In genomic region chr4:126338572-126338971, GRCh38 we compare ENCODE assay signal across 22 cellular contexts.
DNase-seq lines count a peak whose midpoint lies in the region; ATAC-seq, FAIRE-seq and TF ChIP-seq lines count a peak whose summit lies in the region.
"Had no signal": no experiment of that assay in that cellular context is flagged by ENCODE, and none has a peak within 500 bp of the region (broad histone marks: within the 10 kb centered on the region; RNA-seq: fewer than 3 reads in every experiment).

No MANE protein-coding gene starts in this region.

- in situ Hi-C loops in GM23248 (cut with MboI), result no loop called here

- H3K4me2 ChIP-seq in GM23248 (ENCODE audit: unreplicated experiment) (no peak overlapping the region), neural cell (ENCODE audit: low read length) (no peak overlapping the region)

- no peak for TF ChIP-seq POLR2A in ovary (IDR thresholded peaks at IDR 0.05)

- TF ChIP-seq EP300 in neural cell (conservative IDR thresholded peaks at IDR 0.05; ENCODE audit: poor library complexity, severe bottlenecking) (peak; percentile 77), ovary (IDR thresholded peaks at IDR 0.05) (no peak)

- H3K27ac ChIP-seq in GM23248 (no peak overlapping the region), neural cell (ENCODE audit: low read length) (no peak overlapping the region), ovary (no peak overlapping the region)
- H3K27ac ChIP-seq: RWPE1 had no signal

- H3K9me2 ChIP-seq in GM23248 (ENCODE audit: insufficient read depth) (no peaks in the 10 kb centered on the region), neural cell (ENCODE audit: insufficient read depth, low read length) (no peaks in the 10 kb centered on the region)

- H3K36me3 ChIP-seq in GM23248 (ENCODE audit: low read depth) (no peaks in the 10 kb centered on the region), bronchial epithelial cell (ENCODE audit: control insufficient read depth, insufficient read depth, low read length) (no peaks in the 10 kb centered on the region), neural cell (ENCODE audit: insufficient read depth, low read length) (no peaks in the 10 kb centered on the region), ovary (no peaks in the 10 kb centered on the region)
- H3K36me3 ChIP-seq: BE2C had no signal

- intact Hi-C loops in ovary (cut with DNase I), result no loop called here

- H3F3A ChIP-seq in GM23248 (ENCODE audit: insufficient read depth), result no peaks in the 10 kb centered on the region
- H3F3A ChIP-seq in neural cell (ENCODE audit: insufficient read depth, low read length, poor library complexity, severe bottlenecking), result no peaks in the 10 kb centered on the region

- H2AFZ ChIP-seq in GM23248 (0 out of 2 replicates have a peak overlapping the region, but pooled peaks have one; percentile 22), neural cell (ENCODE audit: low read depth, low read length) (no peak overlapping the region)

- H3K4me1 ChIP-seq in GM23248 (ENCODE audit: insufficient read depth) (no peaks in the 10 kb centered on the region), ovary (ENCODE audit: insufficient read depth) (no peaks in the 10 kb centered on the region)
- H3K4me1 ChIP-seq: BE2C had no signal

- peak; percentile 32 for DNase-seq in NCI-H2171 treated with DMSO at 0.1 percent for 48 hours (lab: John Stamatoyannopoulos, UW)
- DNase-seq in NCI-H2171 (lab: John Stamatoyannopoulos, UW), result no peak
- no peak for DNase-seq in GM23248
- peak; percentile 4 for DNase-seq in bronchial epithelial cell (ENCODE audit: low read depth)
- no peak for DNase-seq in ovary
- no peak for DNase-seq in NK-92 (lab: John Stamatoyannopoulos, UW; ENCODE audit: unreplicated experiment)
- DNase-seq: BE2C; CD4-positive, CD25-positive, alpha-beta regulatory T cell; COR-L47; Karpas-422; MV-4-11; NCI-H1105 treated with DMSO at 0.1 percent for 48 hours; NCI-H2081 treated with DMSO at 0.1 percent for 48 hours; NCI-H510A; NCI-H774; SIG-M5; T-cell had no signal

- no peaks in the 10 kb centered on the region for H4K20me1 ChIP-seq in GM23248 (ENCODE audit: insufficient read depth)
- no peaks in the 10 kb centered on the region for H4K20me1 ChIP-seq in neural cell (ENCODE audit: insufficient read depth)

- no peaks in the 10 kb centered on the region for H3K79me2 ChIP-seq in GM23248 (ENCODE audit: insufficient read depth)
- no peaks in the 10 kb centered on the region for H3K79me2 ChIP-seq in neural cell (replicated peaks; ENCODE audit: insufficient read depth, low read length)

- 6 to 26% methylated on average over 1 of the region's 1 CpG for WGBS in GM23248 (ENCODE audit: low coverage in 1 of 2, low lambda C conversion rate in 2 of 2, missing lambda C conversion rate in 2 of 2), 2 experiments
- 76 to 84% (median 81%) methylated on average over 1 of the region's 1 CpG for WGBS in ovary, 3 donors

- FAIRE-seq in bronchial epithelial cell (lab: Jason Lieb, UNC), result no peak
- FAIRE-seq: GM18507, GM19239 had no signal

- H3K4me3 ChIP-seq in GM23248, result no peak overlapping the region
- H3K4me3 ChIP-seq in bronchial epithelial cell (ENCODE audit: low read depth, low read length), result no peak overlapping the region
- H3K4me3 ChIP-seq in neural cell (ENCODE audit: low read length), result no peak overlapping the region
- no peak overlapping the region for H3K4me3 ChIP-seq in ovary

- no peak for ATAC-seq in HG03196 (IDR thresholded peaks at IDR 0.05; ENCODE audit: unreplicated experiment)
- ATAC-seq: T-cell had no signal

- TF ChIP-seq RAD21 in neural cell (conservative IDR thresholded peaks at IDR 0.05), result no peak

- no peaks in the 10 kb centered on the region for H3K27me3 ChIP-seq in GM23248 (replicated peaks; ENCODE audit: insufficient read depth)
- no peaks in the 10 kb centered on the region for H3K27me3 ChIP-seq in bronchial epithelial cell (ENCODE audit: control insufficient read depth, insufficient read depth, low read length)
- H3K27me3 ChIP-seq in neural cell (ENCODE audit: insufficient read depth, low read depth, low read length), result no peaks in the 10 kb centered on the region
- no peaks in the 10 kb centered on the region for H3K27me3 ChIP-seq in ovary
- H3K27me3 ChIP-seq: BE2C had no signal

- H3K9me3 ChIP-seq in GM23248 (ENCODE audit: low read depth), result no peaks in the 10 kb centered on the region
- H3K9me3 ChIP-seq in neural cell (ENCODE audit: low read length), result no peaks in the 10 kb centered on the region
- H3K9me3 ChIP-seq in ovary, result no peaks in the 10 kb centered on the region
- H3K9me3 ChIP-seq: BE2C had no signal

- H3K9ac ChIP-seq in GM23248, result no peak overlapping the region
- no peak overlapping the region for H3K9ac ChIP-seq in neural cell (ENCODE audit: low read length)

- TF ChIP-seq CTCF in bronchial epithelial cell (IDR thresholded peaks at IDR 0.05; ENCODE audit: insufficient read depth, low read length, severe bottlenecking) (no peak), neural cell (IDR thresholded peaks at IDR 0.05; ENCODE audit: poor library complexity, severe bottlenecking) (no peak), ovary (IDR thresholded peaks at IDR 0.05) (no peak)

TF ChIP-seq in neural cell, 6 proteins besides CTCF, POLR2A, EP300 and RAD21:
- TF ChIP-seq SMC3 (conservative IDR thresholded peaks at IDR 0.05; ENCODE audit: poor library complexity), result no peak
- TF ChIP-seq MXI1 (conservative IDR thresholded peaks at IDR 0.05; ENCODE audit: poor library complexity, severe bottlenecking), result no peak
- peak; percentile 19 for TF ChIP-seq POLR2AphosphoS5 (IDR thresholded peaks at IDR 0.05)
- TF ChIP-seq TAF1 (IDR thresholded peaks at IDR 0.05; ENCODE audit: low read depth), result no peak
TF ChIP-seq in neural cell: peak in this region for 1.

Comparison
In these comparisons a context has a peak if more than half of its experiments do, and no peak if none do; other contexts are left out.
1. DNase-seq: peak in NCI-H2171 treated with DMSO at 0.1 percent for 48 hours (single experiment) and bronchial epithelial cell (single experiment); none in NCI-H2171 (single experiment), GM23248 (single experiment), ovary (0 of 5) and NK-92 (single experiment).